ENCODE assay signal across 8 cellular contexts in genomic region chr12:124565071-124565491, GRCh38. TPM values are rescaled to one million over a fixed set of nuclear protein-coding genes. Genes with fewer than 3 reads are reported as not detected.
A peak's percentile ranks its signal among the peaks of the same experiment; 100 is the strongest.
DNase-seq lines count a peak whose midpoint lies in the region; ATAC-seq and TF ChIP-seq lines count a peak whose summit lies in the region.

No MANE protein-coding gene starts in this region.

- ATAC-seq in gastrocnemius medialis (no peak), HG03521 (IDR thresholded peaks at IDR 0.05; ENCODE audit: unreplicated experiment) (no peak), HG03039 (IDR thresholded peaks at IDR 0.05; ENCODE audit: unreplicated experiment) (no peak)

- intact Hi-C loops in gastrocnemius medialis (cut with DNase I; ENCODE audit: low total_unique reads): loop anchor here (5.0 kb wide), 1 partner anchor 178 kb away; no protein-coding TSS in a partner anchor

- DNase-seq in GM12865 (ENCODE audit: low read depth) (peak; percentile 40), germinal center (ENCODE audit: low spot score) (peak; percentile 43), gastrocnemius medialis (no peak), NOMO-1 (lab: John Stamatoyannopoulos, UW; ENCODE audit: unreplicated experiment in 2 of 2) (no peak), foreskin fibroblast (no peak)

- peaks cover 41 to 59% of the 10 kb centered on the region in 2 donors for H3K4me1 ChIP-seq in gastrocnemius medialis

- peaks cover 66% of the 10 kb centered on the region for H3K79me2 ChIP-seq in SU-DHL-6 (ENCODE audit: insufficient read depth, low read length)

- H2AFZ ChIP-seq in SU-DHL-6 (ENCODE audit: low read depth, low read length, severe bottlenecking): no peak overlapping the region

- no peaks in the 10 kb centered on the region for H3F3A ChIP-seq in SU-DHL-6 (ENCODE audit: insufficient read depth)

- no peak overlapping the region for H3K9ac ChIP-seq in SU-DHL-6 (ENCODE audit: low read length)

- H3K36me3 ChIP-seq in SU-DHL-6 (ENCODE audit: low read length) (no peaks in the 10 kb centered on the region), gastrocnemius medialis (no peaks in the 10 kb centered on the region)

- peak overlapping the region; percentile 71 for H3K4me2 ChIP-seq in SU-DHL-6 (ENCODE audit: low read depth, low read length, poor library complexity, severe bottlenecking)

- in situ Hi-C loops in gastrocnemius medialis (cut with MboI; ENCODE audit: low sequenced_read_pairs in 4 of 4): no loop called here

- H4K20me1 ChIP-seq in SU-DHL-6 (ENCODE audit: low read depth, low read length): 0 out of 2 replicates have a peak, but pooled peaks cover 13% of the 10 kb centered on the region

- H3K9me3 ChIP-seq in SU-DHL-6 (ENCODE audit: insufficient read depth, low read length) (no peaks in the 10 kb centered on the region), gastrocnemius medialis (no peaks in the 10 kb centered on the region)

- H3K27ac ChIP-seq in SU-DHL-6 (ENCODE audit: low read depth, low read length) (no peak overlapping the region), gastrocnemius medialis (peak overlapping the region in 3 of 4 donors; percentile 4 to 98 (median 28))

- TF ChIP-seq CTCF in GM12865 (IDR thresholded peaks at IDR 0.05; ENCODE audit: insufficient read depth, low read depth, low read length, missing control alignments) (no peak), SU-DHL-6 (IDR thresholded peaks at IDR 0.05; ENCODE audit: insufficient read depth, low read length, poor library complexity, severe bottlenecking) (no peak), gastrocnemius medialis (IDR thresholded peaks at IDR 0.05 in 4 of 5, conservative IDR thresholded peaks at IDR 0.05 in 1 of 5) (no peak), foreskin fibroblast (IDR thresholded peaks at IDR 0.05; ENCODE audit: low read depth, low read length) (no peak)

- no peaks in the 10 kb centered on the region for H3K27me3 ChIP-seq in SU-DHL-6 (ENCODE audit: low read length)
- no peaks in the 10 kb centered on the region for H3K27me3 ChIP-seq in gastrocnemius medialis

- H3K9me2 ChIP-seq in SU-DHL-6 (replicated peaks; ENCODE audit: insufficient read depth, low read length): no peaks in the 10 kb centered on the region

- no peak for TF ChIP-seq POLR2A in gastrocnemius medialis (IDR thresholded peaks at IDR 0.05)

- peak overlapping the region; percentile 96 for H3K4me3 ChIP-seq in GM12865 (ENCODE audit: low read depth, low read length)
- H3K4me3 ChIP-seq in SU-DHL-6 (ENCODE audit: insufficient read depth, low read length, poor library complexity, severe bottlenecking): no peak overlapping the region
- peak overlapping the region in 2 of 4 donors; percentile 92 to 93 for H3K4me3 ChIP-seq in gastrocnemius medialis
- H3K4me3 ChIP-seq in foreskin fibroblast (ENCODE audit: low read depth in 1 of 2, low read length in 2 of 2): peak overlapping the region in 1 of 2 donors; percentile 68

RNA-seq across cellular contexts. Expression of gene NCOR2, which starts 2.3 kb away (rescaled TPM):
- 100 to 1,000 TPM in 2 of 4 donors, 10 to 100 TPM in 2; 37.7 to 123 (median 105) TPM for total RNA-seq in gastrocnemius medialis

Comparison
In these comparisons a context has a peak if more than half of its experiments do, and no peak if none do; other contexts are left out.
1. DNase-seq: peak in GM12865 (single experiment) and germinal center (single experiment); none in gastrocnemius medialis (0 of 2), NOMO-1 (0 of 2) and foreskin fibroblast (0 of 2).